26 cellular contexts compared by ENCODE assay signal in genomic region chr12:121701667-121702277, GRCh38. TPM values are rescaled to one million over a fixed set of nuclear protein-coding genes. Genes with fewer than 3 reads are reported as not detected.
DNase-seq lines count a peak whose midpoint lies in the region; ATAC-seq and TF ChIP-seq lines count a peak whose summit lies in the region.
"Had no signal": no experiment of that assay in that cellular context is flagged by ENCODE, and none has a peak within 500 bp of the region (broad histone marks: within the 10 kb centered on the region; RNA-seq: fewer than 3 reads in every experiment).

No MANE protein-coding gene starts in this region.

- ATAC-seq in left ventricle myocardium superior: no peak
- peak; percentile 94 for ATAC-seq in left lung
- ATAC-seq in HG03460 (IDR thresholded peaks at IDR 0.05; ENCODE audit: unreplicated experiment): no peak
- ATAC-seq in HG02759 (IDR thresholded peaks at IDR 0.05; ENCODE audit: unreplicated experiment): no peak
- no peak for ATAC-seq in HG02798 (IDR thresholded peaks at IDR 0.05; ENCODE audit: poor library complexity, unreplicated experiment)
- ATAC-seq in HG03469 (IDR thresholded peaks at IDR 0.05; ENCODE audit: unreplicated experiment): no peak
- ATAC-seq: GM23338, HCT116 had no signal

- H3K36me3 ChIP-seq in cardiac muscle cell: no peaks in the 10 kb centered on the region
- no peaks in the 10 kb centered on the region for H3K36me3 ChIP-seq in left lung
- H3K36me3 ChIP-seq: BE2C had no signal

- H3K27me3 ChIP-seq in cardiac muscle cell (no peaks in the 10 kb centered on the region), left lung (no peaks in the 10 kb centered on the region)
- H3K27me3 ChIP-seq: BE2C had no signal

- DNase-seq in cardiac muscle cell (ENCODE audit: low read depth in 1 of 2, low spot score in 1 of 2): no peak
- DNase-seq in left ventricle myocardium superior: no peak
- DNase-seq in left lung: no peak
- DNase-seq in retinal pigment epithelial cell (ENCODE audit: low read depth): peak; percentile 52
- DNase-seq: 8988T; BE2C; CD4-positive, CD25-positive, alpha-beta regulatory T cell; COR-L47; DMS 273 treated with DMSO at 0.1 percent for 48 hours; GDM1; IMR-90; NCI-H1417 treated with DMSO at 0.1 percent for 48 hours; NCI-H187 treated with DMSO at 0.1 percent for 48 hours; NCI-H2227 treated with DMSO at 0.1 percent for 48 hours; NCI-H510A treated with DMSO at 0.1 percent for 48 hours; NCI-H82; OCI-M1; SHP77 treated with DMSO at 0.1 percent for 48 hours had no signal

- H3K4me1 ChIP-seq in cardiac muscle cell (ENCODE audit: low read depth) (peaks cover 3% of the 10 kb centered on the region), left lung (no peaks in the 10 kb centered on the region)
- H3K4me1 ChIP-seq: BE2C had no signal

- H3K9me3 ChIP-seq in cardiac muscle cell (ENCODE audit: low read depth): no peaks in the 10 kb centered on the region
- no peaks in the 10 kb centered on the region for H3K9me3 ChIP-seq in left lung
- H3K9me3 ChIP-seq: BE2C had no signal

- intact Hi-C loops in left ventricle myocardium superior (cut with micrococcal nuclease) (no loop called here), left lung (cut with DNase I) (no loop called here)

- TF ChIP-seq CTCF in cardiac muscle cell (IDR thresholded peaks at IDR 0.05; ENCODE audit: low read depth, low read length) (no peak), left lung (IDR thresholded peaks at IDR 0.05) (no peak), retinal pigment epithelial cell (conservative IDR thresholded peaks at IDR 0.05; ENCODE audit: low read depth, low read length) (no peak)

- H3K4me3 ChIP-seq in cardiac muscle cell: no peak overlapping the region
- H3K4me3 ChIP-seq in left lung: no peak overlapping the region
- no peak overlapping the region for H3K4me3 ChIP-seq in retinal pigment epithelial cell (ENCODE audit: low read length)
- H3K4me3 ChIP-seq: GM23338 had no signal

- H3K27ac ChIP-seq in cardiac muscle cell: peak overlapping the region; percentile 8
- peak overlapping the region; percentile 49 to 77 for H3K27ac ChIP-seq in left lung
- H3K27ac ChIP-seq: HL-60 had no signal

RNA-seq across cellular contexts. Expression of gene TMEM120B, which starts 10.8 kb away (rescaled TPM):
- 11.7 and 30.7 TPM in 2 replicates for total RNA-seq in cardiac muscle cell
- 19.7 and 23.0 TPM in 2 replicates for polyA plus RNA-seq in cardiac muscle cell
- 9.9 TPM for total RNA-seq in left ventricle myocardium superior
- total RNA-seq in left lung: 10 to 100 TPM; 13.9 to 17.7 TPM

RNA-seq across cellular contexts. Expression of gene MORN3, which starts 32.3 kb away (rescaled TPM):
- total RNA-seq in cardiac muscle cell (1.1 and 2.0 TPM in 2 replicates), left ventricle myocardium superior (not detected), left lung (1 to 10 TPM in 1 of 2 donors, under 1 TPM in 1; 0.17 to 1.0 TPM)
- polyA plus RNA-seq in cardiac muscle cell: 1.6 and 2.8 TPM in 2 replicates
- total RNA-seq: RPMI7951 had no signal
